In the genomic region with DNA sequence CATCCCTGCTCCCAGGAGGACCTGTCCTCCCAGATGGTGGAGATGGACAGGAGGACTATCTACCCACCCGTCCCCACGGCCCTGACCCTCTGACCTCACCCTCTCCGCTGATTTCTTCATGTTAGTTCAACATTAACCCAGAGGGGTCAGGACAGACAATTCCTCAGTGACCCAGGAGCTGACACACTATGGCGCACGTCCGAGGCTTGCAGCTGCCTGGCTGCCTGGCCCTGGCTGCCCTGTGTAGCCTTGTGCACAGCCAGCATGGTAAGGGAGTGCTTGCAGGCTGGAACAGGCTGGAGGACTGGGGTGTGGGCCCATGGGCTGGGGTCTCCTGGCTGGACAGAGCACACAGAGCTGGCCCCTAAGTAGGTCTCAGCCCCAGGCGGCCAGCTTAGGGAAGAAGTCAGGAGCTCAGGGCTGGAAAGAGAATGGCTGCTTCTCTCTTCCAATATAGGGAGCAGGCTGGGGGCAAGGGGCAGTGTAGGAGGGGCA, we compare ENCODE assay signal across 22 cellular contexts. TPM values are rescaled to one million over a fixed set of nuclear protein-coding genes. Genes with fewer than 3 reads are reported as not detected.
DNase-seq lines count a peak whose midpoint lies in the region; ATAC-seq, FAIRE-seq and TF ChIP-seq lines count a peak whose summit lies in the region.
"Had no signal": no experiment of that assay in that cellular context is flagged by ENCODE, and none has a peak within 500 bp of the region (broad histone marks: within the 10 kb centered on the region; RNA-seq: fewer than 3 reads in every experiment).

A gene (plus strand): TSS at position 166 of the 495 bp plus-strand sequence. CDS start 23 bp downstream, at position 189.

- H2AFZ ChIP-seq in mammary epithelial cell (ENCODE audit: low read depth, low read length) = peak within 1 kb of the TSS; percentile 52
- H2AFZ ChIP-seq in HepG2 (ENCODE audit: low read length) = no peak within 1 kb of the TSS

- FAIRE-seq in HepG2 (lab: Jason Lieb, UNC) = peak; percentile 98
- FAIRE-seq: pancreas, TTC549 had no signal

- H3K27ac ChIP-seq in mammary epithelial cell (ENCODE audit: insufficient read depth, low read depth, low read length) = no peak within 1 kb of the TSS
- peak within 1 kb of the TSS; percentile 58 for H3K27ac ChIP-seq in Panc1 (ENCODE audit: low read length)
- H3K27ac ChIP-seq in HepG2 (ENCODE audit: extremely low read length, insufficient read depth, low read length) = peak within 1 kb of the TSS; percentile 92
- peak within 1 kb of the TSS; percentile 54 to 81 (median 59) for H3K27ac ChIP-seq in stomach
- H3K27ac ChIP-seq: gastroesophageal sphincter, pancreas had no signal

- CTCF ChIA-PET in mammary epithelial cell (lab: Charles Lee; ENCODE audit: low non-redundant PET) (no interaction called here), MCF 10A (lab: Yijun Ruan, JAX) (no interaction called here), Panc1 (lab: Charles Lee) (no interaction called here), HepG2 (lab: Yijun Ruan, JAX; ENCODE audit: low intra/inter-chr PET ratio, low total read pairs) (no interaction called here), T-cell (lab: Charles Lee) (interaction anchor here in 1 of 2 donors (0.6 kb wide), 1 partner anchor 598 kb away, joined by 3 read pairs; no protein-coding TSS in a partner anchor)

- H3K9ac ChIP-seq in mammary epithelial cell (ENCODE audit: insufficient read depth, low read length) (no peak within 1 kb of the TSS), HepG2 (ENCODE audit: insufficient read depth, low read depth, low read length) (peak within 1 kb of the TSS; percentile 86)

- BruUV-seq in mammary epithelial cell (replicated peaks; lab: Mats Ljungman, UMichigan) (no TSS peak), MCF 10A (replicated peaks; lab: Mats Ljungman, UMichigan) (no TSS peak), Panc1 (replicated peaks; lab: Mats Ljungman, UMichigan) (no TSS peak), HepG2 (replicated peaks; lab: Mats Ljungman, UMichigan) (no TSS peak)

- intact Hi-C loops in mammary epithelial cell (cut with micrococcal nuclease) (no loop called here), MCF 10A (cut with micrococcal nuclease) (no loop called here), Panc1 (cut with micrococcal nuclease; ENCODE audit: unreplicated experiment) (no loop called here), HepG2 (cut with micrococcal nuclease; ENCODE audit: unreplicated experiment) (loop anchor here (5.0 kb wide), 2 partner anchors 47 to 718 kb away; no protein-coding TSS in a partner anchor), stomach (cut with DNase I; ENCODE audit: low total_unique reads) (no loop called here)

- H3K4me3 ChIP-seq in mammary epithelial cell (replicated peaks in 1 of 3; ENCODE audit: insufficient read depth in 1 of 3, low read depth in 2 of 3, low read length in 3 of 3) (no peak within 1 kb of the TSS), Panc1 (ENCODE audit: low read depth in 2 of 2, low read length in 2 of 2) (no peak within 1 kb of the TSS), HepG2 (replicated peaks in 1 of 3; ENCODE audit: insufficient read depth in 1 of 3, low read depth in 2 of 3, low read length in 3 of 3) (peak within 1 kb of the TSS; percentile 76 to 92 (median 83)), stomach (no peak within 1 kb of the TSS)
- H3K4me3 ChIP-seq: gastroesophageal sphincter, pancreas, smooth muscle cell had no signal

- POLR2A ChIA-PET in MCF 10A (lab: Yijun Ruan, JAX) = no interaction called here
- POLR2A ChIA-PET in Panc1 (lab: Charles Lee) = interaction anchor here (0.6 kb wide), 1 partner anchor 137 kb away, joined by 12 read pairs; no protein-coding TSS in a partner anchor
- POLR2A ChIA-PET in HepG2 (lab: Yijun Ruan, JAX) = interaction anchor here (0.6 to 12.3 kb wide), 23 partner anchors 10 to 338 kb away, joined by 3 to 272 read pairs (median 8); a partner anchor contains a TSS
- POLR2A ChIA-PET in T-cell (lab: Charles Lee) = no interaction called here

- no peaks in the 10 kb centered on the region for H4K20me1 ChIP-seq in mammary epithelial cell (ENCODE audit: insufficient read depth, low read length)
- H4K20me1 ChIP-seq in HepG2 (ENCODE audit: insufficient read depth, low read length) = peaks cover 15% of the 10 kb centered on the region

- TF ChIP-seq POLR2A in HepG2 (IDR thresholded peaks at IDR 0.05; ENCODE audit: insufficient read depth in 1 of 2, low read depth in 2 of 2, low read length in 2 of 2) (peak; percentile 95 to 99), stomach (IDR thresholded peaks at IDR 0.05) (no peak)

- no peaks in the 10 kb centered on the region for H3K36me3 Mint-ChIP-seq in MCF 10A (ENCODE audit: insufficient read depth, unreplicated experiment)
- no peaks in the 10 kb centered on the region for H3K36me3 Mint-ChIP-seq in T-cell
- H3K36me3 Mint-ChIP-seq: activated CD4-positive, alpha-beta memory T cell treated with anti-CD3 and anti-CD28 coated beads for 36 hours had no signal

- in situ Hi-C loops in mammary epithelial cell (cut with MboI; ENCODE audit: low sequenced_read_pairs in 2 of 2) = no loop called here
- in situ Hi-C loops in Panc1 (cut with HindIII; ENCODE audit: low pct_unique_long_range_greater_than_20kb, low sequenced_read_pairs) = no loop called here
- in situ Hi-C loops in HepG2 (cut with HindIII; ENCODE audit: extremely low pct_ligation_motif_present, low pct_unique_long_range_greater_than_20kb) = no loop called here

- 94% methylated on average over 6 of the region's 7 CpGs for WGBS in mammary epithelial cell (ENCODE audit: low coverage, missing lambda C conversion rate)
- 0% methylated on average over 3 of the region's 7 CpGs for WGBS in HepG2 (ENCODE audit: low lambda C conversion rate)
- 28 to 76% (median 50%) methylated on average over 7 of the region's 7 CpGs for WGBS in stomach, 5 donors

- H3K9me3 Mint-ChIP-seq in MCF 10A (ENCODE audit: unreplicated experiment) (no peaks in the 10 kb centered on the region), T-cell (no peaks in the 10 kb centered on the region)
- H3K9me3 Mint-ChIP-seq: activated CD4-positive, alpha-beta memory T cell treated with anti-CD3 and anti-CD28 coated beads for 36 hours; activated T-helper 2 cell treated with anti-CD3 and anti-CD28 coated beads, Interferon-gamma antibody, Interleukin-2, Interleukin-4, amounts not matched to agents 10 μg/mL and 5 μg/mL and 100 μg/mL, durations not matched to agents 14 hours and 24 hours and 36 hours had no signal

- no peak for DNase-seq in mammary epithelial cell
- DNase-seq in MCF 10A (ENCODE audit: unreplicated experiment) = no peak
- no peak for DNase-seq in Panc1 (ENCODE audit: low read depth, low spot score)
- peak; percentile 96 for DNase-seq in HepG2 (ENCODE audit: low spot score)
- DNase-seq in stomach = no peak
- DNase-seq in T-cell = no peak
- no peak for DNase-seq in NCI-H774 (lab: John Stamatoyannopoulos, UW)
- DNase-seq: activated CD4-positive, alpha-beta memory T cell treated with anti-CD3 and anti-CD28 coated beads for 36 hours; anterior cingulate cortex; GF-D8; KBM-7; NCI-H1436 treated with DMSO at 0.1 percent for 48 hours; NCI-H226; pancreas; stimulated activated naive CD4-positive, alpha-beta T cell had no signal

- TF ChIP-seq RAD21 in HepG2 (CRISPR knock-in tag; IDR thresholded peaks at IDR 0.05) = 0 out of 2 replicates have a peak, but pooled peaks have one; percentile 7

- dilution Hi-C loops in mammary epithelial cell (cut with HindIII; ENCODE audit: low sequenced_read_pairs) = no loop called here

- H3K4me2 ChIP-seq in mammary epithelial cell (ENCODE audit: insufficient read depth, low read depth, low read length) = no peak within 1 kb of the TSS
- H3K4me2 ChIP-seq in HepG2 (ENCODE audit: low read depth, low read length) = peak within 1 kb of the TSS; percentile 94
- H3K4me2 ChIP-seq: smooth muscle cell had no signal

- ATAC-seq in Panc1 (peak; percentile 24; the same call in 1 of the 2 replicates), HepG2 (peak; percentile 87), T-cell (replicated peaks in 1 of 4) (no peak), GM21619 (IDR thresholded peaks at IDR 0.05; ENCODE audit: unreplicated experiment) (no peak)
- ATAC-seq: gastroesophageal sphincter had no signal

- TF ChIP-seq CTCF in mammary epithelial cell (conservative IDR thresholded peaks at IDR 0.05 in 1 of 2, IDR thresholded peaks at IDR 0.05 in 1 of 2; ENCODE audit: extremely low read depth in 1 of 2, insufficient read depth in 1 of 2, low read depth in 1 of 2, low read length in 2 of 2) = no peak
- no peak for TF ChIP-seq CTCF in MCF 10A (IDR thresholded peaks at IDR 0.05; ENCODE audit: unreplicated experiment)
- TF ChIP-seq CTCF in Panc1 (IDR thresholded peaks at IDR 0.05) = no peak
- TF ChIP-seq CTCF in HepG2 (CRISPR knock-in tag; IDR thresholded peaks at IDR 0.05) = no peak
- TF ChIP-seq CTCF in stomach (IDR thresholded peaks at IDR 0.05) = no peak

- H3K4me1 Mint-ChIP-seq in MCF 10A (ENCODE audit: insufficient read depth, unreplicated experiment) = no peaks in the 10 kb centered on the region
- H3K4me1 Mint-ChIP-seq in T-cell = peaks cover 8 to 9% (median 8%) of the 10 kb centered on the region in 3 donors

- H3K27ac Mint-ChIP-seq in MCF 10A (ENCODE audit: low read depth, unreplicated experiment) (no peak within 1 kb of the TSS), T-cell (peak within 1 kb of the TSS in 1 of 2 donors; percentile 68)
- H3K27ac Mint-ChIP-seq: activated CD4-positive, alpha-beta memory T cell treated with anti-CD3 and anti-CD28 coated beads for 36 hours; activated T-helper 2 cell treated with anti-CD3 and anti-CD28 coated beads, Interferon-gamma antibody, Interleukin-2, Interleukin-4, amounts not matched to agents 10 μg/mL and 5 μg/mL and 100 μg/mL, durations not matched to agents 14 hours and 24 hours and 36 hours had no signal

- H3K36me3 ChIP-seq in mammary epithelial cell (ENCODE audit: insufficient read depth, low read length) (no peaks in the 10 kb centered on the region), Panc1 (ENCODE audit: control insufficient read depth, insufficient read depth, low read length) (no peaks in the 10 kb centered on the region), HepG2 (replicated peaks in 1 of 2; ENCODE audit: control insufficient read depth in 1 of 2, insufficient read depth in 2 of 2, low read length in 2 of 2) (peaks cover 4 to 12% of the 10 kb centered on the region in 2 experiments), stomach (no peaks in the 10 kb centered on the region)
- H3K36me3 ChIP-seq: gastroesophageal sphincter, pancreas had no signal

- H3K4me1 ChIP-seq in mammary epithelial cell (ENCODE audit: insufficient read depth, low read length) (peaks cover 6% of the 10 kb centered on the region), Panc1 (ENCODE audit: control insufficient read depth, insufficient read depth, low read length) (peaks cover 14% of the 10 kb centered on the region), HepG2 (ENCODE audit: insufficient read depth, low read length) (peaks cover 87% of the 10 kb centered on the region), stomach (peaks cover 9 to 22% (median 19%) of the 10 kb centered on the region in 4 donors)
- H3K4me1 ChIP-seq: gastroesophageal sphincter had no signal

- H3K27me3 Mint-ChIP-seq in MCF 10A (ENCODE audit: insufficient read depth, unreplicated experiment) = no peaks in the 10 kb centered on the region
- H3K27me3 Mint-ChIP-seq in T-cell = no peaks in the 10 kb centered on the region
- H3K27me3 Mint-ChIP-seq: activated CD4-positive, alpha-beta memory T cell treated with anti-CD3 and anti-CD28 coated beads for 36 hours had no signal

- TF ChIP-seq EP300 in HepG2 (IDR thresholded peaks at IDR 0.05; ENCODE audit: low read depth in 2 of 2, low read length in 2 of 2) (peak in 1 of 2 experiments; percentile 92; a peak in 2 of 4 replicates), HepG2 (CRISPR knock-in tag; IDR thresholded peaks at IDR 0.05; ENCODE audit: borderline replicate concordance) (peak; percentile 79), stomach (IDR thresholded peaks at IDR 0.05) (no peak)

- H3K79me2 ChIP-seq in mammary epithelial cell (ENCODE audit: insufficient read depth, low read length) (no peaks in the 10 kb centered on the region), HepG2 (ENCODE audit: insufficient read depth, low read length) (peaks cover 48% of the 10 kb centered on the region)

- H3K27me3 ChIP-seq in mammary epithelial cell (ENCODE audit: insufficient read depth, low read length) = no peaks in the 10 kb centered on the region
- no peaks in the 10 kb centered on the region for H3K27me3 ChIP-seq in Panc1 (ENCODE audit: control insufficient read depth, insufficient read depth, low read length)
- H3K27me3 ChIP-seq in HepG2 (ENCODE audit: control insufficient read depth in 1 of 2, insufficient read depth in 2 of 2, low read length in 2 of 2) = no peaks in the 10 kb centered on the region; a peak in 1 of 5 replicates
- no peaks in the 10 kb centered on the region for H3K27me3 ChIP-seq in stomach
- H3K27me3 ChIP-seq: gastroesophageal sphincter, pancreas had no signal

- H3K4me3 Mint-ChIP-seq in MCF 10A (ENCODE audit: unreplicated experiment) (no peak within 1 kb of the TSS), T-cell (no peak within 1 kb of the TSS)
- H3K4me3 Mint-ChIP-seq: activated CD4-positive, alpha-beta memory T cell treated with anti-CD3 and anti-CD28 coated beads for 36 hours had no signal

- H3K9me3 ChIP-seq in mammary epithelial cell (replicated peaks; ENCODE audit: insufficient read depth, low read length) (no peaks in the 10 kb centered on the region), Panc1 (ENCODE audit: control insufficient read depth, insufficient read depth, low read depth, low read length) (no peaks in the 10 kb centered on the region), HepG2 (ENCODE audit: low read length) (no peaks in the 10 kb centered on the region), stomach (no peaks in the 10 kb centered on the region)
- H3K9me3 ChIP-seq: gastroesophageal sphincter, pancreas had no signal

RNA-seq across cellular contexts. Expression of the gene that starts here (rescaled TPM):
- not detected for total RNA-seq in mammary epithelial cell
- polyA plus RNA-seq in mammary epithelial cell = 0.03 TPM
- polyA minus RNA-seq in mammary epithelial cell = not detected
- total RNA-seq in MCF 10A (2022) = not detected in 2 replicates
- 0.64 TPM for total RNA-seq in Panc1 (2021; ENCODE audit: unreplicated experiment)
- 0.12 TPM for polyA plus RNA-seq in Panc1 (2012; ENCODE audit: insufficient read length)
- total RNA-seq in HepG2 (2016; rRNA removed; fragmentation: Illumina TruSeq; extraction: Trizol) = 110 and 330 TPM in 2 replicates
- total RNA-seq in HepG2 (2016; cell fraction: cytosol; rRNA removed; fragmentation: Illumina TruSeq; extraction: Trizol; ENCODE audit: low read depth) = 32.5 and 33.6 TPM in 2 replicates
- 93.3 and 344 TPM in 2 replicates for total RNA-seq in HepG2 (2016; cell fraction: insoluble cytoplasmic fraction; rRNA removed; fragmentation: Illumina TruSeq; extraction: Trizol)
- 41.4 and 43.0 TPM in 2 replicates for total RNA-seq in HepG2 (2016; cell fraction: membrane; rRNA removed; fragmentation: Illumina TruSeq; extraction: Trizol)
- total RNA-seq in HepG2 (2016; cell fraction: nucleus; rRNA removed; fragmentation: Illumina TruSeq; extraction: Trizol) = 288 and 346 TPM in 2 replicates
- 801 and 1,074 TPM in 2 replicates for polyA plus RNA-seq in HepG2 (2011; rRNA removed)
- polyA plus RNA-seq in HepG2 (2011; cell fraction: cytosol; rRNA removed) = 955 and 1,075 TPM in 2 replicates
- polyA plus RNA-seq in HepG2 (2011; cell fraction: nucleus; rRNA removed) = 1,042 and 1,045 TPM in 2 replicates
- polyA plus RNA-seq in HepG2 (2012) = 447 and 558 TPM in 2 replicates
- 25.3 and 27.2 TPM in 2 replicates for polyA plus RNA-seq in HepG2 (2016; cell fraction: cytosol; fragmentation: Illumina TruSeq; extraction: Trizol; ENCODE audit: low read depth)
- polyA plus RNA-seq in HepG2 (2016; cell fraction: insoluble cytoplasmic fraction; fragmentation: Illumina TruSeq; extraction: Trizol; ENCODE audit: low read depth) = 93.3 and 115 TPM in 2 replicates
- polyA plus RNA-seq in HepG2 (2016; cell fraction: membrane; fragmentation: Illumina TruSeq; extraction: Trizol; ENCODE audit: low read depth) = 30.7 and 34.2 TPM in 2 replicates
- 450 and 474 TPM in 2 replicates for polyA plus RNA-seq in HepG2 (2016; cell fraction: nucleus; fragmentation: Illumina TruSeq; extraction: Trizol; ENCODE audit: insufficient read depth, low read depth)
- polyA minus RNA-seq in HepG2 (2011; rRNA and poly(A)+ RNA removed; ENCODE audit: low replicate concordance) = 0.51 and 1,039 TPM in 2 replicates
- polyA minus RNA-seq in HepG2 (2011; cell fraction: cytosol; rRNA and poly(A)+ RNA removed) = 289 and 363 TPM in 2 replicates
- 449 and 482 TPM in 2 replicates for polyA minus RNA-seq in HepG2 (2011; cell fraction: nucleus; rRNA and poly(A)+ RNA removed)
- total RNA-seq in stomach = under 1 TPM in 1 of 5 donors, not detected in 4; 0.92 TPM
- under 1 TPM in 2 of 3 donors, not detected in 1; 0.19 to 0.33 TPM for polyA plus RNA-seq in stomach
- total RNA-seq in T-cell = under 1 TPM in 4 of 5 donors, not detected in 1; 0.26 to 0.85 (median 0.57) TPM
- total RNA-seq: mesenteric fat pad, SK-MEL-5 had no signal

Comparison
In these comparisons a context has a peak if more than half of its experiments do, and no peak if none do; other contexts are left out.
1. RNA of the gene that starts here (total RNA-seq): 32.5 to 346 TPM in HepG2; 0.64 TPM in Panc1 (single experiment), 0.26 to 0.85 TPM in T-cell, not detected in mammary epithelial cell, not detected in MCF 10A and 0.92 TPM in stomach; every median in the first group is over 10 times any median in the second.
2. RNA of the gene that starts here (polyA plus RNA-seq): 25.3 to 1,075 TPM in HepG2; 0.19 to 0.33 TPM in stomach and 0.03 TPM in mammary epithelial cell (single experiment); every median in the first group is over 10 times any median in the second.
3. Peak in ATAC-seq and H3K27ac ChIP-seq in Panc1; RNA of the gene not detected or under 1 TPM.
4. H3K4me3 ChIP-seq: peak in HepG2 (3 of 3); none in mammary epithelial cell (0 of 3), Panc1 (0 of 2) and stomach (0 of 4).
5. POLR2A ChIP-seq: peak in HepG2 (2 of 2); none in stomach (0 of 4).
6. POLR2A ChIA-PET loops: an anchor here in Panc1 (0.6 kb wide) and HepG2 (0.6 to 12.3 kb wide); none called in MCF 10A and T-cell.